In genomic region chr3:85004147-85004546, GRCh38 we compare ENCODE assay signal across 32 cellular contexts. TPM values are rescaled to one million over a fixed set of nuclear protein-coding genes. Genes with fewer than 3 reads are reported as not detected.
"Had no signal": no experiment of that assay in that cellular context is flagged by ENCODE, and none has a peak within 500 bp of the region (broad histone marks: within the 10 kb centered on the region; RNA-seq: fewer than 3 reads in every experiment).

No MANE protein-coding gene starts in this region.

- H3K4me3 ChIP-seq: coronary artery, dorsolateral prefrontal cortex, esophagus muscularis mucosa, gastrocnemius medialis, heart left ventricle had no signal

- H3K27ac ChIP-seq: brain microvascular endothelial cell, coronary artery, esophagus muscularis mucosa, foreskin keratinocyte, gastrocnemius medialis, heart left ventricle had no signal

- H3K4me1 ChIP-seq: esophagus muscularis mucosa, foreskin keratinocyte, heart left ventricle had no signal

- H3K4me1 Mint-ChIP-seq: activated CD4-positive, alpha-beta T cell treated with anti-CD3 and anti-CD28 coated beads for 36 hours; activated CD4-positive, alpha-beta T cell treated with anti-CD3 and anti-CD28 coated beads, Interleukin-2, amount 10 ng/mL, durations not matched to agents 24 days and 14 days; activated CD8-positive, alpha-beta memory T cell treated with anti-CD3 and anti-CD28 coated beads, Interleukin-2, amount 10 ng/mL, durations not matched to agents 7 days and 5 days; activated naive CD4-positive, alpha-beta T cell treated with anti-CD3 and anti-CD28 coated beads, Interleukin-2, amount 10 ng/mL, durations not matched to agents 7 days and 5 days; activated naive CD8-positive, alpha-beta T cell treated with anti-CD3 and anti-CD28 coated beads, Interleukin-2, amount 10 ng/mL, durations not matched to agents 7 days and 5 days; central memory CD8-positive, alpha-beta T cell had no signal

- H3K9me3 ChIP-seq: esophagus muscularis mucosa, gastrocnemius medialis, heart left ventricle had no signal

- H3K4me3 Mint-ChIP-seq: activated CD4-positive, alpha-beta memory T cell treated with anti-CD3 and anti-CD28 coated beads for 36 hours; activated CD4-positive, alpha-beta T cell treated with anti-CD3 and anti-CD28 coated beads for 36 hours; activated CD4-positive, alpha-beta T cell treated with anti-CD3 and anti-CD28 coated beads, Interleukin-2, amount 10 ng/mL, durations not matched to agents 24 days and 14 days; activated CD8-positive, alpha-beta memory T cell treated with anti-CD3 and anti-CD28 coated beads, Interleukin-2, amount 10 ng/mL, durations not matched to agents 7 days and 5 days; activated CD8-positive, alpha-beta T cell treated with anti-CD3 and anti-CD28 coated beads, Interleukin-2, amount 10 ng/mL, durations not matched to agents 7 days and 5 days; activated naive CD4-positive, alpha-beta T cell treated with anti-CD3 and anti-CD28 coated beads, Interleukin-2, amount 10 ng/mL, durations not matched to agents 7 days and 5 days; activated naive CD8-positive, alpha-beta T cell treated with anti-CD3 and anti-CD28 coated beads, Interleukin-2, amount 10 ng/mL, durations not matched to agents 7 days and 5 days; central memory CD8-positive, alpha-beta T cell; dendritic cell treated with granulocyte-macrophage colony-stimulating factor and Interleukin-4, amounts not matched to agents 40 ng/mL and 50 ng/mL, for 4 days; effector memory CD8-positive, alpha-beta T cell; T-helper 2 cell treated with Interferon-gamma antibody and Interleukin-4, amounts not matched to agents 5 μg/mL and 100 μg/mL, for 36 hours had no signal

- H3K27me3 ChIP-seq: brain microvascular endothelial cell, dorsolateral prefrontal cortex, esophagus muscularis mucosa, foreskin keratinocyte, gastrocnemius medialis, heart left ventricle had no signal

- H3K36me3 ChIP-seq: brain microvascular endothelial cell, esophagus muscularis mucosa, gastrocnemius medialis, heart left ventricle had no signal

- H3K27me3 Mint-ChIP-seq: activated CD4-positive, alpha-beta memory T cell treated with anti-CD3 and anti-CD28 coated beads for 36 hours; activated CD4-positive, alpha-beta T cell treated with anti-CD3 and anti-CD28 coated beads for 36 hours; activated CD4-positive, alpha-beta T cell treated with anti-CD3 and anti-CD28 coated beads, Interleukin-2, amount 10 ng/mL, durations not matched to agents 24 days and 14 days; activated CD8-positive, alpha-beta memory T cell treated with anti-CD3 and anti-CD28 coated beads, Interleukin-2, amount 10 ng/mL, durations not matched to agents 7 days and 5 days; activated naive CD4-positive, alpha-beta T cell treated with anti-CD3 and anti-CD28 coated beads, Interleukin-2, amount 10 ng/mL, durations not matched to agents 7 days and 5 days; activated naive CD8-positive, alpha-beta T cell treated with anti-CD3 and anti-CD28 coated beads, Interleukin-2, amount 10 ng/mL, durations not matched to agents 7 days and 5 days; central memory CD8-positive, alpha-beta T cell; dendritic cell treated with granulocyte-macrophage colony-stimulating factor and Interleukin-4, amounts not matched to agents 40 ng/mL and 50 ng/mL, for 4 days; effector memory CD8-positive, alpha-beta T cell had no signal

- H3K27ac Mint-ChIP-seq: activated CD4-positive, alpha-beta memory T cell treated with anti-CD3 and anti-CD28 coated beads for 36 hours; activated CD4-positive, alpha-beta T cell treated with anti-CD3 and anti-CD28 coated beads for 36 hours; activated CD4-positive, alpha-beta T cell treated with anti-CD3 and anti-CD28 coated beads, Interleukin-2, amount 10 ng/mL, durations not matched to agents 24 days and 14 days; activated CD8-positive, alpha-beta memory T cell treated with anti-CD3 and anti-CD28 coated beads, Interleukin-2, amount 10 ng/mL, durations not matched to agents 7 days and 5 days; activated CD8-positive, alpha-beta T cell treated with anti-CD3 and anti-CD28 coated beads, Interleukin-2, amount 10 ng/mL, durations not matched to agents 7 days and 5 days; activated naive CD4-positive, alpha-beta T cell treated with anti-CD3 and anti-CD28 coated beads, Interleukin-2, amount 10 ng/mL, durations not matched to agents 7 days and 5 days; activated naive CD4-positive, alpha-beta T cell treated with anti-CD3 and anti-CD28 coated beads, Interleukin-2, amount 50 U/mL, for 72 hours; activated naive CD8-positive, alpha-beta T cell treated with anti-CD3 and anti-CD28 coated beads, Interleukin-2, amount 10 ng/mL, durations not matched to agents 7 days and 5 days; dendritic cell treated with granulocyte-macrophage colony-stimulating factor and Interleukin-4, amounts not matched to agents 40 ng/mL and 50 ng/mL, for 4 days; effector memory CD8-positive, alpha-beta T cell; T-helper 2 cell treated with Interferon-gamma antibody and Interleukin-4, amounts not matched to agents 5 μg/mL and 100 μg/mL, for 36 hours had no signal

- ATAC-seq: activated CD4-positive, alpha-beta T cell treated with anti-CD3 and anti-CD28 coated beads for 36 hours; activated CD8-positive, alpha-beta memory T cell treated with anti-CD3 and anti-CD28 coated beads, Interleukin-2, amount 10 ng/mL, durations not matched to agents 7 days and 5 days; activated CD8-positive, alpha-beta T cell treated with anti-CD3 and anti-CD28 coated beads, Interleukin-2, amount 10 ng/mL, durations not matched to agents 7 days and 5 days; activated naive CD4-positive, alpha-beta T cell treated with anti-CD3 and anti-CD28 coated beads, Interleukin-2, amount 50 U/mL, for 72 hours; effector memory CD8-positive, alpha-beta T cell; foreskin keratinocyte; gastrocnemius medialis; heart left ventricle had no signal

- DNase-seq: activated CD4-positive, alpha-beta memory T cell treated with anti-CD3 and anti-CD28 coated beads for 36 hours; activated CD4-positive, alpha-beta T cell treated with anti-CD3 and anti-CD28 coated beads for 36 hours; activated CD4-positive, alpha-beta T cell treated with anti-CD3 and anti-CD28 coated beads, Interleukin-2, amount 10 ng/mL, durations not matched to agents 24 days and 14 days; activated CD4-positive, CD25-positive, alpha-beta regulatory T cell; activated CD4-positive, CD25-positive, alpha-beta regulatory T cell treated with anti-CD3 and anti-CD28 coated beads, Interleukin-2, amount 50 U/mL, for 72 hours; activated CD8-positive, alpha-beta memory T cell treated with anti-CD3 and anti-CD28 coated beads, Interleukin-2, amount 10 ng/mL, durations not matched to agents 7 days and 5 days; activated CD8-positive, alpha-beta memory T cell treated with anti-CD3 and anti-CD28 coated beads, Interleukin-2, amount 50 U/mL, for 4 hours; activated CD8-positive, alpha-beta T cell treated with anti-CD3 and anti-CD28 coated beads, Interleukin-2, amount 10 ng/mL, durations not matched to agents 7 days and 5 days; activated gamma-delta T cell; activated naive CD4-positive, alpha-beta T cell; activated naive CD4-positive, alpha-beta T cell treated with anti-CD3 and anti-CD28 coated beads, Interleukin-2, amount 10 ng/mL, durations not matched to agents 7 days and 5 days; activated naive CD8-positive, alpha-beta T cell treated with anti-CD3 and anti-CD28 coated beads, Interleukin-2, amount 10 ng/mL, durations not matched to agents 7 days and 5 days; activated T-cell treated with anti-CD3 and anti-CD28 coated beads, Interleukin-2, amount 50 U/mL, for 1 hour; activated T-cell treated with anti-CD3 and anti-CD28 coated beads, Interleukin-2, amount 50 U/mL, for 48 hours; brain microvascular endothelial cell; dorsolateral prefrontal cortex; effector memory CD8-positive, alpha-beta T cell; erythroblast; foreskin keratinocyte; gastrocnemius medialis; glutamatergic neuron; heart left ventricle; hypothalamus; T1000 had no signal

- H3K36me3 Mint-ChIP-seq: activated CD4-positive, alpha-beta memory T cell treated with anti-CD3 and anti-CD28 coated beads for 36 hours; activated CD8-positive, alpha-beta memory T cell treated with anti-CD3 and anti-CD28 coated beads, Interleukin-2, amount 10 ng/mL, durations not matched to agents 7 days and 5 days; activated naive CD4-positive, alpha-beta T cell treated with anti-CD3 and anti-CD28 coated beads, Interleukin-2, amount 10 ng/mL, durations not matched to agents 7 days and 5 days; activated naive CD4-positive, alpha-beta T cell treated with anti-CD3 and anti-CD28 coated beads, Interleukin-2, amount 50 U/mL, for 72 hours; activated naive CD8-positive, alpha-beta T cell treated with anti-CD3 and anti-CD28 coated beads, Interleukin-2, amount 10 ng/mL, durations not matched to agents 7 days and 5 days had no signal

- H3K9me3 Mint-ChIP-seq: activated CD4-positive, alpha-beta T cell treated with anti-CD3 and anti-CD28 coated beads, Interleukin-2, amount 10 ng/mL, durations not matched to agents 24 days and 14 days; activated naive CD4-positive, alpha-beta T cell treated with anti-CD3 and anti-CD28 coated beads, Interleukin-2, amount 10 ng/mL, durations not matched to agents 7 days and 5 days; activated naive CD8-positive, alpha-beta T cell treated with anti-CD3 and anti-CD28 coated beads, Interleukin-2, amount 10 ng/mL, durations not matched to agents 7 days and 5 days; dendritic cell treated with granulocyte-macrophage colony-stimulating factor and Interleukin-4, amounts not matched to agents 40 ng/mL and 50 ng/mL, for 4 days had no signal

- FAIRE-seq: astrocyte, bronchial epithelial cell had no signal

RNA-seq across cellular contexts. Expression of gene CADM2, which starts 45.4 kb away (rescaled TPM):
- total RNA-seq: activated CD4-positive, alpha-beta memory T cell treated with anti-CD3 and anti-CD28 coated beads for 36 hours; activated CD4-positive, alpha-beta T cell treated with anti-CD3 and anti-CD28 coated beads, Interleukin-2, amount 10 ng/mL, durations not matched to agents 24 days and 14 days; activated naive CD4-positive, alpha-beta T cell treated with anti-CD3 and anti-CD28 coated beads, Interleukin-2, amount 50 U/mL, for 72 hours; foreskin keratinocyte had no signal
